ENCODE assay signal across 1 cellular context in the genomic region with DNA sequence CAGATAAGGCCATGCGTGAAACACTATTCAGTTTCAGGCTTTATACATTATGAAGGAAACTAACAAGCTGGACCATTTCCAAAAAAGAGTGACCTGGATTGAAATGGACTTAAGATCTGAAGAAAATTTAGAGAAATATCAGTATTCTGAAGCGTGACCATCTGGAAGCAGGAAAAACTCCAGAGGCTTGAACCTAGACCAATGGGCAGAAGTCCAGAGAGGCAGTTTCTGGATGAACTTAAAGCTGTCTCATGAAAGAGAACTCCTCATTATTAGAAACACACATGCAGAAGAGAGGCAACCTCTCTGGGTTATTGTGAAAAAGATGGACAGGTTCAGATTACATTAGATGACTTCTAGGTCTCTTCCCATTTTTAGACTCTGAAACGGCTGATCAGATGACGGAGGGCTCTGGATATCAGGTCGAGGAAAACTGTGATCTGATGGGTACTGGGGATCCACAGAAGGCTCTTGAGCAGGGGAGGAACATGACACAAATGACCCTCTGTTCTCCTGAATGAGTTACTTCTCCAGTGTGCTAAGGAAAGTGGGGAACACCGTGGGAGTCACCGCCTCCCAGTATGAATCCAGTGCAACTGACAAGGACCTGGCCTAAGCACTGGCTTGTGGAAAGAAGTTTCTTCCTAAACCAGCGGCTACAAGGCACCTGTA.
TF ChIP-seq lines count a peak whose summit lies in the region.

No MANE protein-coding gene starts in this region.

TF ChIP-seq in K562, 482 proteins besides CTCF, POLR2A, EP300 and RAD21 (continued from another document and continues in another):
- TF ChIP-seq, protein P1, sequence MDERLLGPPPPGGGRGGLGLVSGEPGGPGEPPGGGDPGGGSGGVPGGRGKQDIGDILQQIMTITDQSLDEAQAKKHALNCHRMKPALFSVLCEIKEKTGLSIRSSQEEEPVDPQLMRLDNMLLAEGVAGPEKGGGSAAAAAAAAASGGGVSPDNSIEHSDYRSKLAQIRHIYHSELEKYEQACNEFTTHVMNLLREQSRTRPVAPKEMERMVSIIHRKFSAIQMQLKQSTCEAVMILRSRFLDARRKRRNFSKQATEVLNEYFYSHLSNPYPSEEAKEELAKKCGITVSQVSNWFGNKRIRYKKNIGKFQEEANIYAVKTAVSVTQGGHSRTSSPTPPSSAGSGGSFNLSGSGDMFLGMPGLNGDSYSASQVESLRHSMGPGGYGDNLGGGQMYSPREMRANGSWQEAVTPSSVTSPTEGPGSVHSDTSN (CRISPR knock-in tag; IDR thresholded peaks at IDR 0.05; ENCODE audit: low read depth) = no peak
- TF ChIP-seq, protein P1 (tag; conservative IDR thresholded peaks at IDR 0.05; ENCODE audit: low read depth) = no peak
- 0 out of 4 replicates have a peak, but pooled peaks of 1 of the 2 experiments have one; percentile 20 for TF ChIP-seq RCOR1 (IDR thresholded peaks at IDR 0.05; ENCODE audit: borderline replicate concordance in 1 of 2, low read depth in 2 of 2, low read length in 2 of 2)
- TF ChIP-seq ZNF696 (CRISPR knock-in tag; conservative IDR thresholded peaks at IDR 0.05) = no peak
- TF ChIP-seq, protein P2, sequence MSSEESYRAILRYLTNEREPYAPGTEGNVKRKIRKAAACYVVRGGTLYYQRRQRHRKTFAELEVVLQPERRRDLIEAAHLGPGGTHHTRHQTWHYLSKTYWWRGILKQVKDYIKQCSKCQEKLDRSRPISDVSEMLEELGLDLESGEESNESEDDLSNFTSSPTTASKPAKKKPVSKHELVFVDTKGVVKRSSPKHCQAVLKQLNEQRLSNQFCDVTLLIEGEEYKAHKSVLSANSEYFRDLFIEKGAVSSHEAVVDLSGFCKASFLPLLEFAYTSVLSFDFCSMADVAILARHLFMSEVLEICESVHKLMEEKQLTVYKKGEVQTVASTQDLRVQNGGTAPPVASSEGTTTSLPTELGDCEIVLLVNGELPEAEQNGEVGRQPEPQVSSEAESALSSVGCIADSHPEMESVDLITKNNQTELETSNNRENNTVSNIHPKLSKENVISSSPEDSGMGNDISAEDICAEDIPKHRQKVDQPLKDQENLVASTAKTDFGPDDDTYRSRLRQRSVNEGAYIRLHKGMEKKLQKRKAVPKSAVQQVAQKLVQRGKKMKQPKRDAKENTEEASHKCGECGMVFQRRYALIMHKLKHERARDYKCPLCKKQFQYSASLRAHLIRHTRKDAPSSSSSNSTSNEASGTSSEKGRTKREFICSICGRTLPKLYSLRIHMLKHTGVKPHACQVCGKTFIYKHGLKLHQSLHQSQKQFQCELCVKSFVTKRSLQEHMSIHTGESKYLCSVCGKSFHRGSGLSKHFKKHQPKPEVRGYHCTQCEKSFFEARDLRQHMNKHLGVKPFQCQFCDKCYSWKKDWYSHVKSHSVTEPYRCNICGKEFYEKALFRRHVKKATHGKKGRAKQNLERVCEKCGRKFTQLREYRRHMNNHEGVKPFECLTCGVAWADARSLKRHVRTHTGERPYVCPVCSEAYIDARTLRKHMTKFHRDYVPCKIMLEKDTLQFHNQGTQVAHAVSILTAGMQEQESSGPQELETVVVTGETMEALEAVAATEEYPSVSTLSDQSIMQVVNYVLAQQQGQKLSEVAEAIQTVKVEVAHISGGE (CRISPR knock-in tag; IDR thresholded peaks at IDR 0.05) = no peak
- peak; percentile 82 for TF ChIP-seq BCOR (IDR thresholded peaks at IDR 0.05)
- TF ChIP-seq BHLHE40 (IDR thresholded peaks at IDR 0.05; ENCODE audit: low read length) = no peak
- TF ChIP-seq, protein P3, sequence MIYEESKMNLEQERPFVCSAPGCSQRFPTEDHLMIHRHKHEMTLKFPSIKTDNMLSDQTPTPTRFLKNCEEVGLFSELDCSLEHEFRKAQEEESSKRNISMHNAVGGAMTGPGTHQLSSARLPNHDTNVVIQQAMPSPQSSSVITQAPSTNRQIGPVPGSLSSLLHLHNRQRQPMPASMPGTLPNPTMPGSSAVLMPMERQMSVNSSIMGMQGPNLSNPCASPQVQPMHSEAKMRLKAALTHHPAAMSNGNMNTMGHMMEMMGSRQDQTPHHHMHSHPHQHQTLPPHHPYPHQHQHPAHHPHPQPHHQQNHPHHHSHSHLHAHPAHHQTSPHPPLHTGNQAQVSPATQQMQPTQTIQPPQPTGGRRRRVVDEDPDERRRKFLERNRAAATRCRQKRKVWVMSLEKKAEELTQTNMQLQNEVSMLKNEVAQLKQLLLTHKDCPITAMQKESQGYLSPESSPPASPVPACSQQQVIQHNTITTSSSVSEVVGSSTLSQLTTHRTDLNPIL (CRISPR knock-in tag; IDR thresholded peaks at IDR 0.05) = no peak
- TF ChIP-seq ARHGAP35 (IDR thresholded peaks at IDR 0.05; ENCODE audit: partially characterized antibody) = no peak
- TF ChIP-seq, protein P4, sequence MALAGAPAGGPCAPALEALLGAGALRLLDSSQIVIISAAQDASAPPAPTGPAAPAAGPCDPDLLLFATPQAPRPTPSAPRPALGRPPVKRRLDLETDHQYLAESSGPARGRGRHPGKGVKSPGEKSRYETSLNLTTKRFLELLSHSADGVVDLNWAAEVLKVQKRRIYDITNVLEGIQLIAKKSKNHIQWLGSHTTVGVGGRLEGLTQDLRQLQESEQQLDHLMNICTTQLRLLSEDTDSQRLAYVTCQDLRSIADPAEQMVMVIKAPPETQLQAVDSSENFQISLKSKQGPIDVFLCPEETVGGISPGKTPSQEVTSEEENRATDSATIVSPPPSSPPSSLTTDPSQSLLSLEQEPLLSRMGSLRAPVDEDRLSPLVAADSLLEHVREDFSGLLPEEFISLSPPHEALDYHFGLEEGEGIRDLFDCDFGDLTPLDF (CRISPR knock-in tag; IDR thresholded peaks at IDR 0.05) = no peak
- TF ChIP-seq PYGO2 (tag; IDR thresholded peaks at IDR 0.05) = no peak
- no peak for TF ChIP-seq SMARCC2 (IDR thresholded peaks at IDR 0.05; ENCODE audit: low read depth)
- no peak for TF ChIP-seq TOE1 (IDR thresholded peaks at IDR 0.05; ENCODE audit: borderline replicate concordance)
- TF ChIP-seq TOE1 (CRISPR knock-in tag; IDR thresholded peaks at IDR 0.05; ENCODE audit: borderline replicate concordance, low read depth) = no peak
- no peak for TF ChIP-seq ZNF197 (CRISPR knock-in tag; IDR thresholded peaks at IDR 0.05; ENCODE audit: low read depth)
- peak; percentile 40; the same call in 1 of the 2 replicates for TF ChIP-seq NFIC (IDR thresholded peaks at IDR 0.05)
- no peak for TF ChIP-seq NR4A1 (CRISPR knock-in tag; IDR thresholded peaks at IDR 0.05)
- TF ChIP-seq NR4A1 (tag; IDR thresholded peaks at IDR 0.05) = no peak
- TF ChIP-seq ZNF79 (CRISPR knock-in tag; IDR thresholded peaks at IDR 0.05; ENCODE audit: low read depth) = no peak
- no peak for TF ChIP-seq ARID1B (IDR thresholded peaks at IDR 0.05)
- TF ChIP-seq, protein P5, sequence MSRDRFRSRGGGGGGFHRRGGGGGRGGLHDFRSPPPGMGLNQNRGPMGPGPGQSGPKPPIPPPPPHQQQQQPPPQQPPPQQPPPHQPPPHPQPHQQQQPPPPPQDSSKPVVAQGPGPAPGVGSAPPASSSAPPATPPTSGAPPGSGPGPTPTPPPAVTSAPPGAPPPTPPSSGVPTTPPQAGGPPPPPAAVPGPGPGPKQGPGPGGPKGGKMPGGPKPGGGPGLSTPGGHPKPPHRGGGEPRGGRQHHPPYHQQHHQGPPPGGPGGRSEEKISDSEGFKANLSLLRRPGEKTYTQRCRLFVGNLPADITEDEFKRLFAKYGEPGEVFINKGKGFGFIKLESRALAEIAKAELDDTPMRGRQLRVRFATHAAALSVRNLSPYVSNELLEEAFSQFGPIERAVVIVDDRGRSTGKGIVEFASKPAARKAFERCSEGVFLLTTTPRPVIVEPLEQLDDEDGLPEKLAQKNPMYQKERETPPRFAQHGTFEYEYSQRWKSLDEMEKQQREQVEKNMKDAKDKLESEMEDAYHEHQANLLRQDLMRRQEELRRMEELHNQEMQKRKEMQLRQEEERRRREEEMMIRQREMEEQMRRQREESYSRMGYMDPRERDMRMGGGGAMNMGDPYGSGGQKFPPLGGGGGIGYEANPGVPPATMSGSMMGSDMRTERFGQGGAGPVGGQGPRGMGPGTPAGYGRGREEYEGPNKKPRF (IDR thresholded peaks at IDR 0.05; ENCODE audit: low read depth, low read length) = no peak
- no peak for TF ChIP-seq TCFL5 (CRISPR knock-in tag; conservative IDR thresholded peaks at IDR 0.05)
- no peak for TF ChIP-seq SMARCA5 (IDR thresholded peaks at IDR 0.05)
- no peak for TF ChIP-seq FOXM1 (IDR thresholded peaks at IDR 0.05; ENCODE audit: low read depth)
- TF ChIP-seq FOXM1 (CRISPR knock-in tag; IDR thresholded peaks at IDR 0.05; ENCODE audit: low read depth) = no peak
- TF ChIP-seq ZNF23 (CRISPR knock-in tag; IDR thresholded peaks at IDR 0.05) = no peak
- TF ChIP-seq, protein P6, sequence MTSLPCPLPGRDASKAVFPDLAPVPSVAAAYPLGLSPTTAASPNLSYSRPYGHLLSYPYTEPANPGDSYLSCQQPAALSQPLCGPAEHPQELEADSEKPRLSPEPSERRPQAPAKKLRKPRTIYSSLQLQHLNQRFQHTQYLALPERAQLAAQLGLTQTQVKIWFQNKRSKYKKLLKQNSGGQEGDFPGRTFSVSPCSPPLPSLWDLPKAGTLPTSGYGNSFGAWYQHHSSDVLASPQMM (CRISPR knock-in tag; IDR thresholded peaks at IDR 0.05) = no peak
- TF ChIP-seq NR2C1 (IDR thresholded peaks at IDR 0.05) = no peak
- TF ChIP-seq NR2C1 (tag; IDR thresholded peaks at IDR 0.05) = no peak
- TF ChIP-seq, protein P7, sequence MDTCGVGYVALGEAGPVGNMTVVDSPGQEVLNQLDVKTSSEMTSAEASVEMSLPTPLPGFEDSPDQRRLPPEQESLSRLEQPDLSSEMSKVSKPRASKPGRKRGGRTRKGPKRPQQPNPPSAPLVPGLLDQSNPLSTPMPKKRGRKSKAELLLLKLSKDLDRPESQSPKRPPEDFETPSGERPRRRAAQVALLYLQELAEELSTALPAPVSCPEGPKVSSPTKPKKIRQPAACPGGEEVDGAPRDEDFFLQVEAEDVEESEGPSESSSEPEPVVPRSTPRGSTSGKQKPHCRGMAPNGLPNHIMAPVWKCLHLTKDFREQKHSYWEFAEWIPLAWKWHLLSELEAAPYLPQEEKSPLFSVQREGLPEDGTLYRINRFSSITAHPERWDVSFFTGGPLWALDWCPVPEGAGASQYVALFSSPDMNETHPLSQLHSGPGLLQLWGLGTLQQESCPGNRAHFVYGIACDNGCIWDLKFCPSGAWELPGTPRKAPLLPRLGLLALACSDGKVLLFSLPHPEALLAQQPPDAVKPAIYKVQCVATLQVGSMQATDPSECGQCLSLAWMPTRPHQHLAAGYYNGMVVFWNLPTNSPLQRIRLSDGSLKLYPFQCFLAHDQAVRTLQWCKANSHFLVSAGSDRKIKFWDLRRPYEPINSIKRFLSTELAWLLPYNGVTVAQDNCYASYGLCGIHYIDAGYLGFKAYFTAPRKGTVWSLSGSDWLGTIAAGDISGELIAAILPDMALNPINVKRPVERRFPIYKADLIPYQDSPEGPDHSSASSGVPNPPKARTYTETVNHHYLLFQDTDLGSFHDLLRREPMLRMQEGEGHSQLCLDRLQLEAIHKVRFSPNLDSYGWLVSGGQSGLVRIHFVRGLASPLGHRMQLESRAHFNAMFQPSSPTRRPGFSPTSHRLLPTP (IDR thresholded peaks at IDR 0.05; ENCODE audit: borderline replicate concordance, extremely low read depth, insufficient read length) = no peak
- TF ChIP-seq NFXL1 (CRISPR knock-in tag; IDR thresholded peaks at IDR 0.05) = no peak
- TF ChIP-seq GATAD2B (IDR thresholded peaks at IDR 0.05; ENCODE audit: borderline replicate concordance) = no peak
- peak; percentile 85 for TF ChIP-seq RBM25 (IDR thresholded peaks at IDR 0.05; ENCODE audit: low read depth, low read length, severe bottlenecking)
- TF ChIP-seq CBFA2T2 (conservative IDR thresholded peaks at IDR 0.05) = no peak
- no peak for TF ChIP-seq HNRNPK (IDR thresholded peaks at IDR 0.05; ENCODE audit: low read depth, low read length, poor library complexity, severe bottlenecking)
- TF ChIP-seq, protein P8, sequence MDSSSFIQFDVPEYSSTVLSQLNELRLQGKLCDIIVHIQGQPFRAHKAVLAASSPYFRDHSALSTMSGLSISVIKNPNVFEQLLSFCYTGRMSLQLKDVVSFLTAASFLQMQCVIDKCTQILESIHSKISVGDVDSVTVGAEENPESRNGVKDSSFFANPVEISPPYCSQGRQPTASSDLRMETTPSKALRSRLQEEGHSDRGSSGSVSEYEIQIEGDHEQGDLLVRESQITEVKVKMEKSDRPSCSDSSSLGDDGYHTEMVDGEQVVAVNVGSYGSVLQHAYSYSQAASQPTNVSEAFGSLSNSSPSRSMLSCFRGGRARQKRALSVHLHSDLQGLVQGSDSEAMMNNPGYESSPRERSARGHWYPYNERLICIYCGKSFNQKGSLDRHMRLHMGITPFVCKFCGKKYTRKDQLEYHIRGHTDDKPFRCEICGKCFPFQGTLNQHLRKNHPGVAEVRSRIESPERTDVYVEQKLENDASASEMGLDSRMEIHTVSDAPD (CRISPR knock-in tag; IDR thresholded peaks at IDR 0.05) = no peak
- TF ChIP-seq ZNF75A (CRISPR knock-in tag; IDR thresholded peaks at IDR 0.05) = no peak
- TF ChIP-seq, protein P9, sequence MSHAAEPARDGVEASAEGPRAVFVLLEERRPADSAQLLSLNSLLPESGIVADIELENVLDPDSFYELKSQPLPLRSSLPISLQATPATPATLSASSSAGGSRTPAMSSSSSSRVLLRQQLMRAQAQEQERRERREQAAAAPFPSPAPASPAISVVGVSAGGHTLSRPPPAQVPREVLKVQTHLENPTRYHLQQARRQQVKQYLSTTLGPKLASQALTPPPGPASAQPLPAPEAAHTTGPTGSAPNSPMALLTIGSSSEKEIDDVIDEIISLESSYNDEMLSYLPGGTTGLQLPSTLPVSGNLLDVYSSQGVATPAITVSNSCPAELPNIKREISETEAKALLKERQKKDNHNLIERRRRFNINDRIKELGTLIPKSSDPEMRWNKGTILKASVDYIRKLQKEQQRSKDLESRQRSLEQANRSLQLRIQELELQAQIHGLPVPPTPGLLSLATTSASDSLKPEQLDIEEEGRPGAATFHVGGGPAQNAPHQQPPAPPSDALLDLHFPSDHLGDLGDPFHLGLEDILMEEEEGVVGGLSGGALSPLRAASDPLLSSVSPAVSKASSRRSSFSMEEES (CRISPR knock-in tag; IDR thresholded peaks at IDR 0.05) = no peak
- TF ChIP-seq ZFP1 (CRISPR knock-in tag; IDR thresholded peaks at IDR 0.05) = no peak
- TF ChIP-seq GATA2 (CRISPR knock-in tag; IDR thresholded peaks at IDR 0.05) = no peak
- TF ChIP-seq SRSF7 (optimal IDR thresholded peaks at IDR 0.05; ENCODE audit: low read depth, low read length) = no peak
- TF ChIP-seq, protein P10, sequence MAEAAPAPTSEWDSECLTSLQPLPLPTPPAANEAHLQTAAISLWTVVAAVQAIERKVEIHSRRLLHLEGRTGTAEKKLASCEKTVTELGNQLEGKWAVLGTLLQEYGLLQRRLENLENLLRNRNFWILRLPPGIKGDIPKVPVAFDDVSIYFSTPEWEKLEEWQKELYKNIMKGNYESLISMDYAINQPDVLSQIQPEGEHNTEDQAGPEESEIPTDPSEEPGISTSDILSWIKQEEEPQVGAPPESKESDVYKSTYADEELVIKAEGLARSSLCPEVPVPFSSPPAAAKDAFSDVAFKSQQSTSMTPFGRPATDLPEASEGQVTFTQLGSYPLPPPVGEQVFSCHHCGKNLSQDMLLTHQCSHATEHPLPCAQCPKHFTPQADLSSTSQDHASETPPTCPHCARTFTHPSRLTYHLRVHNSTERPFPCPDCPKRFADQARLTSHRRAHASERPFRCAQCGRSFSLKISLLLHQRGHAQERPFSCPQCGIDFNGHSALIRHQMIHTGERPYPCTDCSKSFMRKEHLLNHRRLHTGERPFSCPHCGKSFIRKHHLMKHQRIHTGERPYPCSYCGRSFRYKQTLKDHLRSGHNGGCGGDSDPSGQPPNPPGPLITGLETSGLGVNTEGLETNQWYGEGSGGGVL (CRISPR knock-in tag; IDR thresholded peaks at IDR 0.05) = no peak
